ENCODE assay signal across 8 cellular contexts in the genomic region with DNA sequence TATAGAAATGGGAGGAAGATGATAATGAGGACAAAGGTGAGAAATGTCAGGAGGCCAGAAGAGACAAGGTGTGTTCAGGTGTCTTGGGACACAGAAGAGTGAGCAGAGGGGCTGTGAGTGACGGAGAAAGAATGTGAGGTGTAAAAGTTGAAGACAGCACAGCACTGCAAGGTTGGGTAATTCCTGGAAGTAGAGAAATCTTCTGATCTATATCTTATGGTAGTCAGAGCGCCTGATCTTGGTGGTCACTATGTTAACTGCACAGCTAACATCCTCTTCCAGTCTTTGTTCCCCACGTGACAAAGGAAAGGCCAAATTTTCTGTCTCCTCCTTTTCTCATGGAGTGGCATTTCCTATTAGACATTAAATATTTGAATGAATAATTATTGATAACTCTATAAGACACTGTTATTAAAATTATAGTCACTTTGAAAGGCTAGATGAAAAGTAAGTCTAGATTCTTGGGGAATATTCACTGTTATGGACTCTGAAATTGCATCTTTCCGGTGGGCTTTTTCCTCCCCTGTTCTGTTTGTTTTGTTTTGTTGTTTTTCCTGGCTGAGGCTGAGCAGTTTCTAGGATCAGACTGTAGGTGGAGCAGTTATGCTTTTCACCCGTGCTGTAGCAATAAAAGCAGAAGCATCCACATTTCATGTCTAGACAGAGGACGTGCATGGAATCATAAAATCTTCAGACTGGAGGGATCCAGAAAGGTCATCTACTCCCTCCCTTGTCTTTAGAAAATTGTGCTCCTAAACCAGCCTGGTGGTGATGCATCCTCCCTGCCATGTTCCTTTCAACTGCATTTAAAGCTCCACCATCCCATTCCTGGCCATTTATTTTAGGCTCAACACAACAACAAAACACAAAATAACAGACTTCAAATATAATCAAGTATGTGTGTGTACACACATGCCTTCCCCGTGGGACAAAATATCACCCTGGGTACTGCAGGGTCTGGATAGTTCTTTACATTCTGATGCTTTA. TPM values are rescaled to one million over a fixed set of nuclear protein-coding genes. Genes with fewer than 3 reads are reported as not detected.
DNase-seq lines count a peak whose midpoint lies in the region; ATAC-seq, FAIRE-seq and TF ChIP-seq lines count a peak whose summit lies in the region.

No MANE protein-coding gene starts in this region.

- POLR2A ChIA-PET in RWPE1 (lab: Yijun Ruan, JAX; ENCODE audit: low non-redundant PET) = no interaction called here

- H3K27ac ChIP-seq in RWPE1 = no peak overlapping the region
- no peak overlapping the region for H3K27ac ChIP-seq in lung (ENCODE audit: low read depth in 1 of 2, low read length in 1 of 2)

- no peak for FAIRE-seq in urothelium cell line (lab: Jason Lieb, UNC)

- CTCF ChIA-PET in RWPE1 (lab: Yijun Ruan, JAX) = interaction anchor here (0.6 to 1.9 kb wide), 9 partner anchors 25 to 1187 kb away, joined by 3 to 22 read pairs (median 3); no protein-coding TSS in a partner anchor

- ATAC-seq in lung (ENCODE audit: insufficient read depth, low FRiP score) (no peak), HG03439 (IDR thresholded peaks at IDR 0.05; ENCODE audit: unreplicated experiment) (no peak)

- no peaks in the 10 kb centered on the region for H3K27me3 ChIP-seq in lung (ENCODE audit: control insufficient read depth, insufficient read depth)

- H3K9me3 ChIP-seq in lung (ENCODE audit: control insufficient read depth in 2 of 2, insufficient read depth in 1 of 2, low read length in 1 of 2) = no peaks in the 10 kb centered on the region

- DNase-seq in ACHN (peak; percentile 25), GDM1 (lab: John Stamatoyannopoulos, UW) (peak; percentile 38), RWPE1 (ENCODE audit: low spot score) (peak; percentile 59), dermis microvascular lymphatic vessel endothelial cell (ENCODE audit: low read depth in 2 of 2) (peak; percentile 11 to 35), lung (ENCODE audit: low spot score) (no peak), urothelium cell line (ENCODE audit: low spot score) (peak; percentile 32)

- H3K36me3 ChIP-seq in lung (ENCODE audit: control insufficient read depth in 2 of 2, insufficient read depth in 2 of 2, low read length in 2 of 2) = no peaks in the 10 kb centered on the region

- no peaks in the 10 kb centered on the region for H3K4me1 ChIP-seq in lung (ENCODE audit: control insufficient read depth in 2 of 2, insufficient read depth in 2 of 2, low read length in 2 of 2)

- H3K4me3 ChIP-seq in lung = no peak overlapping the region

- in situ Hi-C loops in ACHN (cut with HindIII; ENCODE audit: low pct_ligation_motif_present, low pct_unique_long_range_greater_than_20kb, low sequenced_read_pairs) = no loop called here

- TF ChIP-seq RAD21 in Ishikawa (IDR thresholded peaks at IDR 0.05; ENCODE audit: low read depth) = peak; percentile 88

- TF ChIP-seq EP300 in Ishikawa (IDR thresholded peaks at IDR 0.05; ENCODE audit: borderline replicate concordance) = no peak

- TF ChIP-seq CTCF in RWPE1 (conservative IDR thresholded peaks at IDR 0.05; ENCODE audit: low read depth) (peak; percentile 82), lung (IDR thresholded peaks at IDR 0.05; ENCODE audit: control extremely low read depth, extremely low read depth) (peak; percentile 75)

- WGBS in lung, 2 donors = 26 to 29% methylated on average over 7 of the region's 7 CpGs

TF ChIP-seq in Ishikawa, 13 proteins besides CTCF, POLR2A, EP300 and RAD21:
- TF ChIP-seq NFIC (IDR thresholded peaks at IDR 0.05) = no peak
- no peak for TF ChIP-seq CEBPB (IDR thresholded peaks at IDR 0.05)
- TF ChIP-seq, protein P1, sequence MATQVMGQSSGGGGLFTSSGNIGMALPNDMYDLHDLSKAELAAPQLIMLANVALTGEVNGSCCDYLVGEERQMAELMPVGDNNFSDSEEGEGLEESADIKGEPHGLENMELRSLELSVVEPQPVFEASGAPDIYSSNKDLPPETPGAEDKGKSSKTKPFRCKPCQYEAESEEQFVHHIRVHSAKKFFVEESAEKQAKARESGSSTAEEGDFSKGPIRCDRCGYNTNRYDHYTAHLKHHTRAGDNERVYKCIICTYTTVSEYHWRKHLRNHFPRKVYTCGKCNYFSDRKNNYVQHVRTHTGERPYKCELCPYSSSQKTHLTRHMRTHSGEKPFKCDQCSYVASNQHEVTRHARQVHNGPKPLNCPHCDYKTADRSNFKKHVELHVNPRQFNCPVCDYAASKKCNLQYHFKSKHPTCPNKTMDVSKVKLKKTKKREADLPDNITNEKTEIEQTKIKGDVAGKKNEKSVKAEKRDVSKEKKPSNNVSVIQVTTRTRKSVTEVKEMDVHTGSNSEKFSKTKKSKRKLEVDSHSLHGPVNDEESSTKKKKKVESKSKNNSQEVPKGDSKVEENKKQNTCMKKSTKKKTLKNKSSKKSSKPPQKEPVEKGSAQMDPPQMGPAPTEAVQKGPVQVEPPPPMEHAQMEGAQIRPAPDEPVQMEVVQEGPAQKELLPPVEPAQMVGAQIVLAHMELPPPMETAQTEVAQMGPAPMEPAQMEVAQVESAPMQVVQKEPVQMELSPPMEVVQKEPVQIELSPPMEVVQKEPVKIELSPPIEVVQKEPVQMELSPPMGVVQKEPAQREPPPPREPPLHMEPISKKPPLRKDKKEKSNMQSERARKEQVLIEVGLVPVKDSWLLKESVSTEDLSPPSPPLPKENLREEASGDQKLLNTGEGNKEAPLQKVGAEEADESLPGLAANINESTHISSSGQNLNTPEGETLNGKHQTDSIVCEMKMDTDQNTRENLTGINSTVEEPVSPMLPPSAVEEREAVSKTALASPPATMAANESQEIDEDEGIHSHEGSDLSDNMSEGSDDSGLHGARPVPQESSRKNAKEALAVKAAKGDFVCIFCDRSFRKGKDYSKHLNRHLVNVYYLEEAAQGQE (IDR thresholded peaks at IDR 0.05; ENCODE audit: low read depth) = no peak
- no peak for TF ChIP-seq TEAD4 (IDR thresholded peaks at IDR 0.05)

RNA-seq across cellular contexts. Expression of a gene that starts 26.6 kb away (rescaled TPM):
- 31.7 and 37.5 TPM in 2 replicates for total RNA-seq in dermis microvascular lymphatic vessel endothelial cell
- 10 to 100 TPM; 48.9 to 91.5 TPM for total RNA-seq in lung
- 10 to 100 TPM; 29.4 to 39.4 TPM for polyA plus RNA-seq in lung
